8 cellular contexts compared by ENCODE assay signal in genomic region chr1:207751790-207752455, GRCh38. TPM values are rescaled to one million over a fixed set of nuclear protein-coding genes. Genes with fewer than 3 reads are reported as not detected.
A peak's percentile ranks its signal among the peaks of the same experiment; 100 is the strongest.
DNase-seq lines count a peak whose midpoint lies in the region; ATAC-seq and TF ChIP-seq lines count a peak whose summit lies in the region.

Gene CD46, plus strand, starts transcription at chr1:207752054. Its CDS starts 159 bp downstream, at chr1:207752213.

- peak within 1 kb of the TSS; percentile 79 for H3K4me3 ChIP-seq in RWPE2 (ENCODE audit: severe bottlenecking)

- H3K4me1 ChIP-seq in RWPE2 (ENCODE audit: insufficient read depth, poor library complexity, severe bottlenecking) = peaks cover 22% of the 10 kb centered on the region

- H3K4me3 Mint-ChIP-seq in activated T-helper 2 cell treated with anti-CD3 and anti-CD28 coated beads, Interferon-gamma antibody, Interleukin-2, Interleukin-4, amounts not matched to agents 10 μg/mL and 5 μg/mL and 100 μg/mL, durations not matched to agents 14 hours and 24 hours and 36 hours (ENCODE audit: low read depth) = peak within 1 kb of the TSS; percentile 95
- H3K4me3 Mint-ChIP-seq in natural killer cell treated with Interleukin-12 subunit alpha and Interleukin-12 subunit beta and Interleukin-15 and Interleukin-18, amount 100 ng/mL, for 72 hours = peak within 1 kb of the TSS; percentile 100

- H3K27ac ChIP-seq in RWPE2 (ENCODE audit: poor library complexity, severe bottlenecking) = peak within 1 kb of the TSS; percentile 73

- TF ChIP-seq CTCF in RWPE2 (IDR thresholded peaks at IDR 0.05; ENCODE audit: poor library complexity, severe bottlenecking) = no peak

- H3K9me3 Mint-ChIP-seq in activated T-helper 2 cell treated with anti-CD3 and anti-CD28 coated beads, Interferon-gamma antibody, Interleukin-2, Interleukin-4, amounts not matched to agents 10 μg/mL and 5 μg/mL and 100 μg/mL, durations not matched to agents 14 hours and 24 hours and 36 hours = no peaks in the 10 kb centered on the region
- no peaks in the 10 kb centered on the region for H3K9me3 Mint-ChIP-seq in natural killer cell treated with Interleukin-12 subunit alpha and Interleukin-12 subunit beta and Interleukin-15 and Interleukin-18, amount 100 ng/mL, for 72 hours

- H3K36me3 ChIP-seq in RWPE2 (ENCODE audit: low read depth) = peaks cover under 1% of the 10 kb centered on the region

- DNase-seq in EH (ENCODE audit: low read depth) (peak; percentile 92), H4 (ENCODE audit: low spot score) (peak; percentile 89), LoVo (ENCODE audit: low spot score) (peak; percentile 99), RWPE2 (ENCODE audit: low spot score) (peak; percentile 89), fibroblast of peridontal ligament (ENCODE audit: extremely low read depth) (peak; percentile 83)
- DNase-seq in activated T-helper 2 cell treated with anti-CD3 and anti-CD28 coated beads, Interferon-gamma antibody, Interleukin-2, Interleukin-4, amounts not matched to agents 10 μg/mL and 5 μg/mL and 100 μg/mL, durations not matched to agents 14 hours and 24 hours and 36 hours (ENCODE audit: low spot score) = peak; percentile 92
- DNase-seq in natural killer cell treated with Interleukin-12 subunit alpha and Interleukin-12 subunit beta and Interleukin-15 and Interleukin-18, amount 100 ng/mL, for 72 hours (ENCODE audit: low spot score) = peak; percentile 98
- DNase-seq in stimulated activated naive CD8-positive, alpha-beta T cell treated with anti-CD3 and anti-CD28 coated beads, Interleukin-15, Interleukin-2, amounts not matched to agents 100 U/mL and 50 U/mL, for 24 hours = peak; percentile 95

- peaks cover 60% of the 10 kb centered on the region for H3K4me1 Mint-ChIP-seq in activated T-helper 2 cell treated with anti-CD3 and anti-CD28 coated beads, Interferon-gamma antibody, Interleukin-2, Interleukin-4, amounts not matched to agents 10 μg/mL and 5 μg/mL and 100 μg/mL, durations not matched to agents 14 hours and 24 hours and 36 hours (ENCODE audit: low read depth)
- H3K4me1 Mint-ChIP-seq in natural killer cell treated with Interleukin-12 subunit alpha and Interleukin-12 subunit beta and Interleukin-15 and Interleukin-18, amount 100 ng/mL, for 72 hours (ENCODE audit: low read depth in 2 of 2) = peaks cover 34 to 56% of the 10 kb centered on the region in 2 donors

- no peaks in the 10 kb centered on the region for H3K27me3 Mint-ChIP-seq in activated T-helper 2 cell treated with anti-CD3 and anti-CD28 coated beads, Interferon-gamma antibody, Interleukin-2, Interleukin-4, amounts not matched to agents 10 μg/mL and 5 μg/mL and 100 μg/mL, durations not matched to agents 14 hours and 24 hours and 36 hours (ENCODE audit: low read depth)
- peaks cover 0 to 4% of the 10 kb centered on the region in 2 donors for H3K27me3 Mint-ChIP-seq in natural killer cell treated with Interleukin-12 subunit alpha and Interleukin-12 subunit beta and Interleukin-15 and Interleukin-18, amount 100 ng/mL, for 72 hours

- intact Hi-C loops in activated T-helper 2 cell treated with anti-CD3 and anti-CD28 coated beads, Interferon-gamma antibody, Interleukin-2, Interleukin-4, amounts not matched to agents 10 μg/mL and 5 μg/mL and 100 μg/mL, durations not matched to agents 14 hours and 24 hours and 36 hours (cut with micrococcal nuclease) = loop anchor here (5.0 kb wide), 2 partner anchors 45 to 130 kb away; no protein-coding TSS in a partner anchor

- H3K27me3 ChIP-seq in RWPE2 (ENCODE audit: insufficient read depth, poor library complexity, severe bottlenecking) = no peaks in the 10 kb centered on the region

- ATAC-seq in RWPE2 (ENCODE audit: low read depth) = peak; percentile 87
- ATAC-seq in natural killer cell treated with Interleukin-12 subunit alpha and Interleukin-12 subunit beta and Interleukin-15 and Interleukin-18, amount 100 ng/mL, for 72 hours = peak; percentile 100
- peak; percentile 99 for ATAC-seq in stimulated activated naive CD8-positive, alpha-beta T cell treated with anti-CD3 and anti-CD28 coated beads, Interleukin-15, Interleukin-2, amounts not matched to agents 100 U/mL and 50 U/mL, for 24 hours

- H3K27ac Mint-ChIP-seq in activated T-helper 2 cell treated with anti-CD3 and anti-CD28 coated beads, Interferon-gamma antibody, Interleukin-2, Interleukin-4, amounts not matched to agents 10 μg/mL and 5 μg/mL and 100 μg/mL, durations not matched to agents 14 hours and 24 hours and 36 hours = peak within 1 kb of the TSS; percentile 96
- H3K27ac Mint-ChIP-seq in natural killer cell treated with Interleukin-12 subunit alpha and Interleukin-12 subunit beta and Interleukin-15 and Interleukin-18, amount 100 ng/mL, for 72 hours = peak within 1 kb of the TSS; percentile 94 to 95

- H3K9me3 ChIP-seq in RWPE2 (ENCODE audit: severe bottlenecking) = no peaks in the 10 kb centered on the region

- peaks cover 11% of the 10 kb centered on the region for H3K36me3 Mint-ChIP-seq in activated T-helper 2 cell treated with anti-CD3 and anti-CD28 coated beads, Interferon-gamma antibody, Interleukin-2, Interleukin-4, amounts not matched to agents 10 μg/mL and 5 μg/mL and 100 μg/mL, durations not matched to agents 14 hours and 24 hours and 36 hours (ENCODE audit: low read depth)
- no peaks in the 10 kb centered on the region for H3K36me3 Mint-ChIP-seq in natural killer cell treated with Interleukin-12 subunit alpha and Interleukin-12 subunit beta and Interleukin-15 and Interleukin-18, amount 100 ng/mL, for 72 hours

RNA-seq across cellular contexts. Expression of gene CD46, which starts in this region (rescaled TPM):
- 41.5 and 55.6 TPM in 2 replicates for total RNA-seq in H4 (2014; rRNA removed; shearing (Covaris generic))
- total RNA-seq in activated T-helper 2 cell treated with anti-CD3 and anti-CD28 coated beads, Interferon-gamma antibody, Interleukin-2, Interleukin-4, amounts not matched to agents 10 μg/mL and 5 μg/mL and 100 μg/mL, durations not matched to agents 14 hours and 24 hours and 36 hours = 113 and 116 TPM in 2 replicates
- 100 to 1,000 TPM in 1 of 2 donors, 10 to 100 TPM in 1; 88.2 to 122 TPM for total RNA-seq in natural killer cell treated with Interleukin-12 subunit alpha and Interleukin-12 subunit beta and Interleukin-15 and Interleukin-18, amount 100 ng/mL, for 72 hours

Comparison
In these comparisons a context has a peak if more than half of its experiments do, and no peak if none do; other contexts are left out.
1. Peak in every context shown above with its lines: DNase-seq, ATAC-seq, H3K4me3 ChIP-seq and H3K27ac ChIP-seq.